8 cellular contexts compared by ENCODE assay signal in the genomic region with DNA sequence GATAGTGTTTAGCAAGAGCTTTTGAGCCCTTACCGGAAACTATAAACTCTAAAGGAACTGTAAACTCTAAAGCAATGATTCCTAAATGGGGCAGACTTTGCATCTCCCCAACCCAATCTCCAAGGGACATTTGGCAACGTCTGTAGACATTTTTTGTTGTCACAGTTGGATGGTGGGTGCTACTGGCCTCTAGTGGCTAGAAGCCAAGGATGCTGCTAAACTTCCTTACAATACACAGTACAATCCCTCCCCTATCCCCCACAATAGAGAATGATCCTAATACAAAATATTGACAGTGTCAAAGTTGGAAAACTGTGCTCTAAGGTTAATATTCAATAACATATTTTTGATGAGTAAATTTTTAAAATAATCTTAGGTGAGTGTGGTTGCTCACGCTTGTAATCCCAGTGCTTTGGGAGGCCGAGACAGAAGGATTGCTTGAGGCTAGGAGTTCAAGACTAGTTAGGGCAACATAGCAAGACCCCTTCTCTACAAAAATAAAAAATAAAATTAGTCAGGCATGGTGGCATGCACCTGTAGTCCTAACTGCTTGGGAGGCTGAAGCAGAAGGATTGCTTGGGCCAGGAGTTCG.
DNase-seq lines count a peak whose midpoint lies in the region; ATAC-seq and TF ChIP-seq lines count a peak whose summit lies in the region.

No MANE protein-coding gene starts in this region.

- no peak overlapping the region for H3K9ac ChIP-seq in KMS-11

- H3K27me3 ChIP-seq in KMS-11 (ENCODE audit: insufficient read depth, low read depth), result no peaks in the 10 kb centered on the region

- ATAC-seq in GM18868 (IDR thresholded peaks at IDR 0.05; ENCODE audit: unreplicated experiment) (peak; percentile 65), GM19395 (IDR thresholded peaks at IDR 0.05; ENCODE audit: unreplicated experiment) (no peak), HG03196 (IDR thresholded peaks at IDR 0.05; ENCODE audit: unreplicated experiment) (no peak)

- H3K4me3 ChIP-seq in KMS-11 (IDR thresholded peaks at IDR 0.05; ENCODE audit: insufficient read depth, low read depth, low read length) (no peak overlapping the region), retinal pigment epithelial cell (ENCODE audit: low read length) (no peak overlapping the region)

- peaks cover 7% of the 10 kb centered on the region for H3K4me1 ChIP-seq in KMS-11 (ENCODE audit: low read depth, poor library complexity, severe bottlenecking)

- no peak overlapping the region for H2AFZ ChIP-seq in KMS-11 (ENCODE audit: low read depth)

- H3K4me2 ChIP-seq in KMS-11, result no peak overlapping the region

- TF ChIP-seq CTCF in KMS-11 (conservative IDR thresholded peaks at IDR 0.05; ENCODE audit: low read depth, low read length) (peak; percentile 68), retinal pigment epithelial cell (conservative IDR thresholded peaks at IDR 0.05; ENCODE audit: low read depth, low read length) (peak; percentile 78)

- DNase-seq in COR-L47 (lab: John Stamatoyannopoulos, UW), result peak; percentile 17
- DNase-seq in activated CD4-positive, alpha-beta T cell treated with anti-CD3 and anti-CD28 coated beads, Interleukin-2, amount 50 U/mL, for 4 hours, result peak; percentile 30 to 35
- peak; percentile 58 for DNase-seq in globus pallidus (ENCODE audit: low spot score)
- DNase-seq in retinal pigment epithelial cell (ENCODE audit: low read depth), result no peak

- no peaks in the 10 kb centered on the region for H4K20me1 ChIP-seq in KMS-11 (ENCODE audit: insufficient read depth)

- H3K79me2 ChIP-seq in KMS-11 (ENCODE audit: insufficient read depth, low read depth), result peaks cover 10% of the 10 kb centered on the region; the same call in 1 of the 2 replicates

- H3K27ac ChIP-seq in KMS-11, result no peak overlapping the region

- no peaks in the 10 kb centered on the region for H3K36me3 ChIP-seq in KMS-11 (ENCODE audit: insufficient read depth)
